26 cellular contexts compared by ENCODE assay signal in genomic region chr3:110419571-110419970, GRCh38.
A peak's percentile ranks its signal among the peaks of the same experiment; 100 is the strongest.
DNase-seq lines count a peak whose midpoint lies in the region; ATAC-seq and TF ChIP-seq lines count a peak whose summit lies in the region.
"Had no signal": no experiment of that assay in that cellular context is flagged by ENCODE, and none has a peak within 500 bp of the region (broad histone marks: within the 10 kb centered on the region; RNA-seq: fewer than 3 reads in every experiment).

No MANE protein-coding gene starts in this region.

- dilution Hi-C loops in mammary epithelial cell (cut with HindIII; ENCODE audit: low sequenced_read_pairs) = no loop called here

- CTCF ChIA-PET in BJ (lab: Yijun Ruan, JAX) (no interaction called here), mammary epithelial cell (lab: Charles Lee; ENCODE audit: low non-redundant PET) (no interaction called here)

- H3K36me3 Mint-ChIP-seq in mesothelial cell of epicardium = no peaks in the 10 kb centered on the region
- H3K36me3 Mint-ChIP-seq: CD8-positive, alpha-beta T cell; IgD-negative memory B cell; stimulated activated naive B cell treated with anti-CD40 and anti-IgM and Interleukin-4, amounts not matched to agents 10 μg/mL and 1 μg/mL and 100 μg/mL, for 72 hours had no signal

- H3K27ac ChIP-seq in HUES6 (ENCODE audit: low read depth, low read length) (0 out of 2 replicates have a peak overlapping the region, but pooled peaks have one; percentile 34), mammary epithelial cell (ENCODE audit: insufficient read depth, low read depth, low read length) (no peak overlapping the region)
- H3K27ac ChIP-seq: cardiac muscle cell, dorsolateral prefrontal cortex, WERI-Rb-1 had no signal

- peak overlapping the region; percentile 69 for H3K4me2 ChIP-seq in mammary epithelial cell (ENCODE audit: insufficient read depth, low read depth, low read length)

- BruUV-seq in mammary epithelial cell (replicated peaks; lab: Mats Ljungman, UMichigan) = no TSS peak

- H3K9me3 ChIP-seq in HUES6 (ENCODE audit: control insufficient read depth, insufficient read depth, low read depth, low read length) (no peaks in the 10 kb centered on the region), mammary epithelial cell (replicated peaks; ENCODE audit: insufficient read depth, low read length) (no peaks in the 10 kb centered on the region)

- in situ Hi-C loops in mammary epithelial cell (cut with MboI; ENCODE audit: low sequenced_read_pairs in 2 of 2) = no loop called here

- no peaks in the 10 kb centered on the region for H3K9me3 Mint-ChIP-seq in mesothelial cell of epicardium
- H3K9me3 Mint-ChIP-seq: CD8-positive, alpha-beta T cell had no signal

- TF ChIP-seq CTCF in BJ (IDR thresholded peaks at IDR 0.05; ENCODE audit: insufficient read depth, low read depth, low read length) = no peak
- TF ChIP-seq CTCF in mammary epithelial cell (conservative IDR thresholded peaks at IDR 0.05 in 1 of 2, IDR thresholded peaks at IDR 0.05 in 1 of 2; ENCODE audit: extremely low read depth in 1 of 2, insufficient read depth in 1 of 2, low read depth in 1 of 2, low read length in 2 of 2) = no peak
- no peak for TF ChIP-seq CTCF in mesothelial cell of epicardium (IDR thresholded peaks at IDR 0.05; ENCODE audit: unreplicated experiment)

- intact Hi-C loops in mammary epithelial cell (cut with micrococcal nuclease) = no loop called here
- intact Hi-C loops in head of caudate nucleus (cut with DNase I) = no loop called here

- no peaks in the 10 kb centered on the region for H3K79me2 ChIP-seq in mammary epithelial cell (ENCODE audit: insufficient read depth, low read length)

- H3K4me3 ChIP-seq in BJ (ENCODE audit: low read depth, low read length) (no peak overlapping the region), HUES6 (ENCODE audit: low read depth, low read length) (no peak overlapping the region), mammary epithelial cell (replicated peaks in 1 of 3; ENCODE audit: insufficient read depth in 1 of 3, low read depth in 2 of 3, low read length in 3 of 3) (no peak overlapping the region)
- H3K4me3 ChIP-seq: cardiac muscle cell, dorsolateral prefrontal cortex had no signal

- H3K27me3 Mint-ChIP-seq in mesothelial cell of epicardium (ENCODE audit: low read depth) = no peaks in the 10 kb centered on the region
- H3K27me3 Mint-ChIP-seq: IgD-negative memory B cell; progenitor cell of endocrine pancreas; stimulated activated naive B cell treated with anti-CD40 and anti-IgM and Interleukin-4, amounts not matched to agents 10 μg/mL and 1 μg/mL and 100 μg/mL, for 72 hours had no signal

- POLR2A ChIA-PET in BJ (lab: Charles Lee) = no interaction called here

- H3K4me1 Mint-ChIP-seq in mesothelial cell of epicardium = peaks cover 3% of the 10 kb centered on the region
- H3K4me1 Mint-ChIP-seq: stimulated activated naive B cell treated with anti-CD40 and anti-IgM and Interleukin-4, amounts not matched to agents 10 μg/mL and 1 μg/mL and 100 μg/mL, for 72 hours had no signal

- WGBS in mammary epithelial cell (ENCODE audit: low coverage, missing lambda C conversion rate) = 100% methylated on average over 2 of the region's 2 CpGs

- H2AFZ ChIP-seq in mammary epithelial cell (ENCODE audit: low read depth, low read length) = no peak overlapping the region

- H3K27me3 ChIP-seq in BJ (ENCODE audit: control insufficient read depth, insufficient read depth, low read length) (no peaks in the 10 kb centered on the region), HUES6 (ENCODE audit: control insufficient read depth, insufficient read depth, low read length) (no peaks in the 10 kb centered on the region), mammary epithelial cell (ENCODE audit: insufficient read depth, low read length) (no peaks in the 10 kb centered on the region)
- H3K27me3 ChIP-seq: cardiac muscle cell, dorsolateral prefrontal cortex had no signal

- H3K9ac ChIP-seq in HUES6 (ENCODE audit: low read length) (no peak overlapping the region), mammary epithelial cell (ENCODE audit: insufficient read depth, low read length) (no peak overlapping the region)

- H3K4me1 ChIP-seq in HUES6 (ENCODE audit: control insufficient read depth, insufficient read depth, low read length) (no peaks in the 10 kb centered on the region), mammary epithelial cell (ENCODE audit: insufficient read depth, low read length) (peaks cover 23% of the 10 kb centered on the region)

- H4K20me1 ChIP-seq in mammary epithelial cell (ENCODE audit: insufficient read depth, low read length) = no peaks in the 10 kb centered on the region

- peak overlapping the region; percentile 25 for H3K27ac Mint-ChIP-seq in mesothelial cell of epicardium
- H3K27ac Mint-ChIP-seq: CD8-positive, alpha-beta T cell; IgD-negative memory B cell; progenitor cell of endocrine pancreas; stimulated activated naive B cell treated with anti-CD40 and anti-IgM and Interleukin-4, amounts not matched to agents 10 μg/mL and 1 μg/mL and 100 μg/mL, for 72 hours had no signal

- H3K36me3 ChIP-seq in BJ (ENCODE audit: control insufficient read depth, insufficient read depth, low read length) (no peaks in the 10 kb centered on the region), HUES6 (ENCODE audit: control insufficient read depth, insufficient read depth, low read length) (no peaks in the 10 kb centered on the region), mammary epithelial cell (ENCODE audit: insufficient read depth, low read length) (no peaks in the 10 kb centered on the region)
- H3K36me3 ChIP-seq: cardiac muscle cell, WERI-Rb-1 had no signal

- no peak for ATAC-seq in GM21737 (IDR thresholded peaks at IDR 0.05; ENCODE audit: unreplicated experiment)
- ATAC-seq: CD8-positive, alpha-beta T cell; left colon; stimulated activated naive B cell treated with anti-CD40 and anti-IgM and Interleukin-4, amounts not matched to agents 10 μg/mL and 1 μg/mL and 100 μg/mL, for 72 hours had no signal

- DNase-seq in BJ (ENCODE audit: low read depth) (peak; percentile 62), mammary epithelial cell (no peak), mesothelial cell of epicardium (ENCODE audit: low spot score in 2 of 2, unreplicated experiment in 2 of 2) (no peak), superior temporal gyrus (ENCODE audit: extremely low spot score) (no peak), cerebellum (ENCODE audit: low spot score) (no peak), head of caudate nucleus (no peak)
- DNase-seq: activated CD4-positive, alpha-beta T cell treated with anti-CD3 and anti-CD28 coated beads, Interleukin-2, amount 50 U/mL, for 48 hours; activated effector memory CD4-positive, alpha-beta T cell treated with anti-CD3 and anti-CD28 coated beads, Interleukin-2, amount 50 U/mL, for 16 hours; CD8-positive, alpha-beta T cell; dorsolateral prefrontal cortex; left colon; midbrain; NCI-H1436 treated with DMSO at 0.1 percent for 48 hours; NCI-H2171; NCI-H526 treated with DMSO at 0.1 percent for 48 hours; SHP77; stimulated activated CD4-positive, alpha-beta T cell treated with anti-CD3 and anti-CD28 coated beads, Interleukin-1b, Interleukin-23, amount 100 ng/mL, for 48 hours; stimulated activated naive B cell treated with anti-CD40 and anti-IgM and Interleukin-4, amounts not matched to agents 10 μg/mL and 1 μg/mL and 100 μg/mL, for 72 hours; T-helper 2 cell; WERI-Rb-1 had no signal

- no peak overlapping the region for H3K4me3 Mint-ChIP-seq in mesothelial cell of epicardium
- H3K4me3 Mint-ChIP-seq: CD8-positive, alpha-beta T cell; IgD-negative memory B cell; neural crest cell; stimulated activated naive B cell treated with anti-CD40 and anti-IgM and Interleukin-4, amounts not matched to agents 10 μg/mL and 1 μg/mL and 100 μg/mL, for 72 hours had no signal
